In genomic region chr12:5246196-5246595, GRCh38 we compare ENCODE assay signal across 20 cellular contexts.
"Had no signal": no experiment of that assay in that cellular context is flagged by ENCODE, and none has a peak within 500 bp of the region (broad histone marks: within the 10 kb centered on the region; RNA-seq: fewer than 3 reads in every experiment).

No MANE protein-coding gene starts in this region.

- ATAC-seq: activated CD8-positive, alpha-beta memory T cell treated with anti-CD3 and anti-CD28 coated beads, Interleukin-2, amount 10 ng/mL, durations not matched to agents 7 days and 5 days; effector memory CD8-positive, alpha-beta T cell; T-cell; upper lobe of right lung had no signal

- H3K4me3 ChIP-seq: ascending aorta, sigmoid colon, spleen, testis, upper lobe of right lung had no signal

- H3K4me3 Mint-ChIP-seq: activated CD8-positive, alpha-beta memory T cell treated with anti-CD3 and anti-CD28 coated beads, Interleukin-2, amount 10 ng/mL, durations not matched to agents 7 days and 5 days; activated naive CD4-positive, alpha-beta T cell treated with anti-CD3 and anti-CD28 coated beads, Interleukin-2, amount 10 ng/mL, durations not matched to agents 7 days and 5 days; activated T-cell treated with anti-CD3 and anti-CD28 coated beads, Interleukin-2, amount 50 U/mL, for 24 hours; effector memory CD8-positive, alpha-beta T cell; nephron progenitor cell; stimulated activated naive CD8-positive, alpha-beta T cell treated with anti-CD3 and anti-CD28 coated beads, Interleukin-15, Interleukin-2, amounts not matched to agents 100 ng/mL and 50 ng/mL, for 24 hours; T-cell had no signal

- H3K27me3 Mint-ChIP-seq: activated CD8-positive, alpha-beta memory T cell treated with anti-CD3 and anti-CD28 coated beads, Interleukin-2, amount 10 ng/mL, durations not matched to agents 7 days and 5 days; activated naive CD4-positive, alpha-beta T cell treated with anti-CD3 and anti-CD28 coated beads, Interleukin-2, amount 10 ng/mL, durations not matched to agents 7 days and 5 days; effector memory CD8-positive, alpha-beta T cell; stimulated activated naive CD8-positive, alpha-beta T cell treated with anti-CD3 and anti-CD28 coated beads, Interleukin-15, Interleukin-2, amounts not matched to agents 100 ng/mL and 50 ng/mL, for 24 hours had no signal

- H3K9me3 Mint-ChIP-seq: activated naive CD4-positive, alpha-beta T cell treated with anti-CD3 and anti-CD28 coated beads, Interleukin-2, amount 10 ng/mL, durations not matched to agents 7 days and 5 days; activated T-cell treated with anti-CD3 and anti-CD28 coated beads, Interleukin-2, amount 50 U/mL, for 24 hours; effector memory CD8-positive, alpha-beta T cell; nephron progenitor cell; stimulated activated naive CD8-positive, alpha-beta T cell treated with anti-CD3 and anti-CD28 coated beads, Interleukin-15, Interleukin-2, amounts not matched to agents 100 ng/mL and 50 ng/mL, for 24 hours; T-cell had no signal

- H3K4me1 Mint-ChIP-seq: activated CD8-positive, alpha-beta memory T cell treated with anti-CD3 and anti-CD28 coated beads, Interleukin-2, amount 10 ng/mL, durations not matched to agents 7 days and 5 days; activated naive CD4-positive, alpha-beta T cell treated with anti-CD3 and anti-CD28 coated beads, Interleukin-2, amount 10 ng/mL, durations not matched to agents 7 days and 5 days; T-cell had no signal

- H3K27ac Mint-ChIP-seq: activated CD8-positive, alpha-beta memory T cell treated with anti-CD3 and anti-CD28 coated beads, Interleukin-2, amount 10 ng/mL, durations not matched to agents 7 days and 5 days; activated naive CD4-positive, alpha-beta T cell treated with anti-CD3 and anti-CD28 coated beads, Interleukin-2, amount 10 ng/mL, durations not matched to agents 7 days and 5 days; activated T-cell treated with anti-CD3 and anti-CD28 coated beads, Interleukin-2, amount 50 U/mL, for 24 hours; effector memory CD8-positive, alpha-beta T cell; nephron progenitor cell; stimulated activated naive CD8-positive, alpha-beta T cell treated with anti-CD3 and anti-CD28 coated beads, Interleukin-15, Interleukin-2, amounts not matched to agents 100 ng/mL and 50 ng/mL, for 24 hours; T-cell had no signal

- H3K4me1 ChIP-seq: ascending aorta, sigmoid colon, spleen, upper lobe of right lung had no signal

- DNase-seq: activated CD4-positive, alpha-beta T cell treated with anti-CD3 and anti-CD28 coated beads, Interleukin-2, amount 50 U/mL, for 48 hours; activated CD8-positive, alpha-beta memory T cell treated with anti-CD3 and anti-CD28 coated beads, Interleukin-2, amount 10 ng/mL, durations not matched to agents 7 days and 5 days; activated naive CD4-positive, alpha-beta T cell treated with anti-CD3 and anti-CD28 coated beads, Interleukin-2, amount 10 ng/mL, durations not matched to agents 7 days and 5 days; activated T-cell treated with anti-CD3 and anti-CD28 coated beads, Interleukin-2, amount 50 U/mL, for 24 hours; dermis blood vessel endothelial cell; effector memory CD8-positive, alpha-beta T cell; foreskin melanocyte; kidney; nephron progenitor cell; sigmoid colon; spleen; T-cell; T-helper 9 cell; testis; upper lobe of right lung had no signal

- FAIRE-seq: bronchial epithelial cell, kidney had no signal

- H3K27me3 ChIP-seq: ascending aorta, sigmoid colon, spleen, testis, upper lobe of right lung had no signal

- H3K36me3 ChIP-seq: ascending aorta, sigmoid colon, spleen, upper lobe of right lung had no signal

- H3K27ac ChIP-seq: ascending aorta, epithelial cell of prostate, sigmoid colon, spleen, testis, upper lobe of right lung, VCaP had no signal

- H3K36me3 Mint-ChIP-seq: activated CD8-positive, alpha-beta memory T cell treated with anti-CD3 and anti-CD28 coated beads, Interleukin-2, amount 10 ng/mL, durations not matched to agents 7 days and 5 days; activated naive CD4-positive, alpha-beta T cell treated with anti-CD3 and anti-CD28 coated beads, Interleukin-2, amount 10 ng/mL, durations not matched to agents 7 days and 5 days; T-cell had no signal

- H3K9me3 ChIP-seq: ascending aorta, sigmoid colon, spleen, testis, upper lobe of right lung had no signal
